ENCODE assay signal across 39 cellular contexts in genomic region chr2:46503686-46504085, GRCh38. TPM values are rescaled to one million over a fixed set of nuclear protein-coding genes. Genes with fewer than 3 reads are reported as not detected.
"Had no signal": no experiment of that assay in that cellular context is flagged by ENCODE, and none has a peak within 500 bp of the region (broad histone marks: within the 10 kb centered on the region; RNA-seq: fewer than 3 reads in every experiment).

No MANE protein-coding gene starts in this region.

- H3K4me3 Mint-ChIP-seq: activated B cell treated with CpG ODN at 0.5 μM for 24 hours; activated CD4-positive, alpha-beta memory T cell treated with anti-CD3 and anti-CD28 coated beads for 36 hours; activated CD4-positive, alpha-beta T cell treated with anti-CD3 and anti-CD28 coated beads, Interleukin-2, amount 10 ng/mL, durations not matched to agents 24 days and 14 days; activated CD8-positive, alpha-beta T cell treated with anti-CD3 and anti-CD28 coated beads for 36 hours; activated naive CD4-positive, alpha-beta T cell treated with anti-CD3 and anti-CD28 coated beads, Interleukin-2, amount 10 ng/mL, durations not matched to agents 7 days and 5 days; activated naive CD4-positive, alpha-beta T cell treated with anti-CD3 and anti-CD28 coated beads, Interleukin-2, amount 50 U/mL, for 24 hours; activated naive CD8-positive, alpha-beta T cell; activated naive CD8-positive, alpha-beta T cell treated with anti-CD3 and anti-CD28 coated beads, Interleukin-2, amount 10 ng/mL, durations not matched to agents 7 days and 5 days; activated naive CD8-positive, alpha-beta T cell treated with anti-CD3 and anti-CD28 coated beads, Interleukin-2, amount 50 U/mL, for 24 hours; activated T-cell treated with anti-CD3 and anti-CD28 coated beads, Interleukin-2, amount 50 U/mL, for 4 hours; activated T-cell treated with anti-CD3 and anti-CD28 coated beads, Interleukin-2, amount 50 U/mL, for 72 hours; activated T-helper 1 cell treated with anti-CD3 and anti-CD28 coated beads, Interleukin-12 subunit alpha, Interleukin-12 subunit beta, Interleukin-2, Interleukin-4 antibody, amounts not matched to agents 30 ng/mL and 10 ng/mL and 1 ng/mL, durations not matched to agents 14 hours and 24 hours and 36 hours; activated T-helper 17 cell treated with anti-CD3 and anti-CD28 coated beads, Interleukin-2, amount 50 U/mL, for 72 hours; brain; central memory CD8-positive, alpha-beta T cell; T-helper 1 cell treated with Interleukin-12 subunit alpha and Interleukin-12 subunit beta and Interleukin-4 antibody, amounts not matched to agents 30 μg/mL and 1 μg/mL, for 36 hours; T-helper 2 cell treated with Interferon-gamma antibody and Interleukin-4, amounts not matched to agents 5 μg/mL and 100 μg/mL, for 36 hours had no signal

- H3K27me3 Mint-ChIP-seq: activated B cell treated with CpG ODN at 0.5 μM for 24 hours; activated CD4-positive, alpha-beta memory T cell treated with anti-CD3 and anti-CD28 coated beads for 36 hours; activated naive CD8-positive, alpha-beta T cell; activated T-helper 17 cell treated with anti-CD3 and anti-CD28 coated beads, Interleukin-2, amount 50 U/mL, for 72 hours; central memory CD8-positive, alpha-beta T cell had no signal

- H3K27me3 ChIP-seq: ascending aorta had no signal

- H3K27ac ChIP-seq: ascending aorta, cardiac muscle cell, VCaP had no signal

- H3K36me3 Mint-ChIP-seq: activated CD4-positive, alpha-beta memory T cell treated with anti-CD3 and anti-CD28 coated beads for 36 hours; activated naive CD4-positive, alpha-beta T cell treated with anti-CD3 and anti-CD28 coated beads, Interleukin-2, amount 10 ng/mL, durations not matched to agents 7 days and 5 days; activated naive CD8-positive, alpha-beta T cell treated with anti-CD3 and anti-CD28 coated beads, Interleukin-2, amount 10 ng/mL, durations not matched to agents 7 days and 5 days; brain had no signal

- H3K9me3 Mint-ChIP-seq: activated B cell treated with CpG ODN at 0.5 μM for 24 hours; activated CD4-positive, alpha-beta memory T cell treated with anti-CD3 and anti-CD28 coated beads for 36 hours; activated CD4-positive, alpha-beta T cell treated with anti-CD3 and anti-CD28 coated beads, Interleukin-2, amount 10 ng/mL, durations not matched to agents 24 days and 14 days; activated CD8-positive, alpha-beta T cell treated with anti-CD3 and anti-CD28 coated beads for 36 hours; activated naive CD4-positive, alpha-beta T cell treated with anti-CD3 and anti-CD28 coated beads, Interleukin-2, amount 10 ng/mL, durations not matched to agents 7 days and 5 days; activated naive CD4-positive, alpha-beta T cell treated with anti-CD3 and anti-CD28 coated beads, Interleukin-2, amount 50 U/mL, for 24 hours; activated naive CD8-positive, alpha-beta T cell treated with anti-CD3 and anti-CD28 coated beads, Interleukin-2, amount 10 ng/mL, durations not matched to agents 7 days and 5 days; activated naive CD8-positive, alpha-beta T cell treated with anti-CD3 and anti-CD28 coated beads, Interleukin-2, amount 50 U/mL, for 24 hours; activated T-cell treated with anti-CD3 and anti-CD28 coated beads, Interleukin-2, amount 50 U/mL, for 4 hours; activated T-cell treated with anti-CD3 and anti-CD28 coated beads, Interleukin-2, amount 50 U/mL, for 72 hours; activated T-helper 1 cell treated with anti-CD3 and anti-CD28 coated beads, Interleukin-12 subunit alpha, Interleukin-12 subunit beta, Interleukin-2, Interleukin-4 antibody, amounts not matched to agents 30 ng/mL and 10 ng/mL and 1 ng/mL, durations not matched to agents 14 hours and 24 hours and 36 hours; activated T-helper 17 cell treated with anti-CD3 and anti-CD28 coated beads, Interleukin-2, amount 50 U/mL, for 72 hours; central memory CD8-positive, alpha-beta T cell; T-helper 1 cell treated with Interleukin-12 subunit alpha and Interleukin-12 subunit beta and Interleukin-4 antibody, amounts not matched to agents 30 μg/mL and 1 μg/mL, for 36 hours; T-helper 2 cell treated with Interferon-gamma antibody and Interleukin-4, amounts not matched to agents 5 μg/mL and 100 μg/mL, for 36 hours had no signal

- DNase-seq: activated B cell treated with CpG ODN at 0.5 μM for 24 hours; activated CD4-positive, alpha-beta memory T cell treated with anti-CD3 and anti-CD28 coated beads for 36 hours; activated CD4-positive, alpha-beta T cell treated with anti-CD3 and anti-CD28 coated beads for 4 hours; activated CD4-positive, alpha-beta T cell treated with anti-CD3 and anti-CD28 coated beads, Interleukin-2, amount 10 ng/mL, durations not matched to agents 24 days and 14 days; activated CD4-positive, alpha-beta T cell treated with anti-CD3 and anti-CD28 coated beads, Interleukin-2, amount 50 U/mL, for 1 hour; activated CD4-positive, alpha-beta T cell treated with anti-CD3 and anti-CD28 coated beads, Interleukin-2, amount 50 U/mL, for 4 hours; activated CD4-positive, CD25-positive, alpha-beta regulatory T cell treated with anti-CD3 and anti-CD28 coated beads, Interleukin-2, amount 50 U/mL, for 72 hours; activated CD8-positive, alpha-beta memory T cell treated with anti-CD3 and anti-CD28 coated beads, Interleukin-2, amount 50 U/mL, for 4 hours; activated CD8-positive, alpha-beta T cell treated with anti-CD3 and anti-CD28 coated beads for 36 hours; activated effector memory CD4-positive, alpha-beta T cell treated with anti-CD3 and anti-CD28 coated beads, Interleukin-2, amount 50 U/mL, for 16 hours; activated naive CD4-positive, alpha-beta T cell treated with anti-CD3 and anti-CD28 coated beads, Interleukin-2, amount 10 ng/mL, durations not matched to agents 7 days and 5 days; activated naive CD4-positive, alpha-beta T cell treated with Interleukin-2 at 50 U/mL for 16 hours; activated naive CD8-positive, alpha-beta T cell treated with anti-CD3 and anti-CD28 coated beads, Interleukin-2, amount 10 ng/mL, durations not matched to agents 7 days and 5 days; activated naive CD8-positive, alpha-beta T cell treated with anti-CD3 and anti-CD28 coated beads, Interleukin-2, amount 50 U/mL, for 24 hours; activated T-cell treated with anti-CD3 and anti-CD28 coated beads for 4 hours; activated T-cell treated with anti-CD3 and anti-CD28 coated beads, Interleukin-2, amount 50 U/mL, for 1 hour; activated T-cell treated with anti-CD3 and anti-CD28 coated beads, Interleukin-2, amount 50 U/mL, for 4 hours; activated T-cell treated with anti-CD3 and anti-CD28 coated beads, Interleukin-2, amount 50 U/mL, for 72 hours; amygdala; anterior cingulate cortex; caudate nucleus; SW 1271; T-helper 1 cell; T-helper 2 cell; T-helper 9 cell had no signal

- H3K4me3 ChIP-seq: ascending aorta, cardiac muscle cell had no signal

- H3K27ac Mint-ChIP-seq: activated B cell treated with CpG ODN at 0.5 μM for 24 hours; activated CD4-positive, alpha-beta memory T cell treated with anti-CD3 and anti-CD28 coated beads for 36 hours; activated CD4-positive, alpha-beta T cell treated with anti-CD3 and anti-CD28 coated beads, Interleukin-2, amount 10 ng/mL, durations not matched to agents 24 days and 14 days; activated CD8-positive, alpha-beta T cell treated with anti-CD3 and anti-CD28 coated beads for 36 hours; activated naive CD4-positive, alpha-beta T cell treated with anti-CD3 and anti-CD28 coated beads, Interleukin-2, amount 10 ng/mL, durations not matched to agents 7 days and 5 days; activated naive CD4-positive, alpha-beta T cell treated with anti-CD3 and anti-CD28 coated beads, Interleukin-2, amount 50 U/mL, for 24 hours; activated naive CD8-positive, alpha-beta T cell; activated naive CD8-positive, alpha-beta T cell treated with anti-CD3 and anti-CD28 coated beads, Interleukin-2, amount 10 ng/mL, durations not matched to agents 7 days and 5 days; activated naive CD8-positive, alpha-beta T cell treated with anti-CD3 and anti-CD28 coated beads, Interleukin-2, amount 50 U/mL, for 24 hours; activated T-cell treated with anti-CD3 and anti-CD28 coated beads, Interleukin-2, amount 50 U/mL, for 72 hours; activated T-helper 1 cell treated with anti-CD3 and anti-CD28 coated beads, Interleukin-12 subunit alpha, Interleukin-12 subunit beta, Interleukin-2, Interleukin-4 antibody, amounts not matched to agents 30 ng/mL and 10 ng/mL and 1 ng/mL, durations not matched to agents 14 hours and 24 hours and 36 hours; activated T-helper 17 cell treated with anti-CD3 and anti-CD28 coated beads, Interleukin-2, amount 50 U/mL, for 72 hours; brain; T-helper 1 cell treated with Interleukin-12 subunit alpha and Interleukin-12 subunit beta and Interleukin-4 antibody, amounts not matched to agents 30 μg/mL and 1 μg/mL, for 36 hours; T-helper 2 cell treated with Interferon-gamma antibody and Interleukin-4, amounts not matched to agents 5 μg/mL and 100 μg/mL, for 36 hours had no signal

- ATAC-seq: activated CD8-positive, alpha-beta T cell treated with anti-CD3 and anti-CD28 coated beads for 36 hours; activated naive CD8-positive, alpha-beta T cell treated with anti-CD3 and anti-CD28 coated beads, Interleukin-2, amount 50 U/mL, for 24 hours; activated T-cell treated with anti-CD3 and anti-CD28 coated beads, Interleukin-2, amount 50 U/mL, for 4 hours; activated T-cell treated with anti-CD3 and anti-CD28 coated beads, Interleukin-2, amount 50 U/mL, for 72 hours; activated T-helper 17 cell treated with anti-CD3 and anti-CD28 coated beads, Interleukin-2, amount 50 U/mL, for 72 hours had no signal

- H3K9me3 ChIP-seq: ascending aorta had no signal

- H3K36me3 ChIP-seq: ascending aorta, cardiac muscle cell had no signal

RNA-seq across cellular contexts. Expression of gene TMEM247, which starts 24.3 kb away (rescaled TPM):
- total RNA-seq: activated B cell treated with CpG ODN at 0.5 μM for 24 hours; activated CD4-positive, alpha-beta memory T cell treated with anti-CD3 and anti-CD28 coated beads for 36 hours; activated CD4-positive, alpha-beta T cell treated with anti-CD3 and anti-CD28 coated beads, Interleukin-2, amount 10 ng/mL, durations not matched to agents 24 days and 14 days; activated CD8-positive, alpha-beta memory T cell treated with anti-CD3 and anti-CD28 coated beads for 36 hours; activated CD8-positive, alpha-beta T cell treated with anti-CD3 and anti-CD28 coated beads for 36 hours; activated naive CD8-positive, alpha-beta T cell treated with anti-CD3 and anti-CD28 coated beads, Interleukin-2, amount 10 ng/mL, durations not matched to agents 7 days and 5 days; activated T-cell treated with anti-CD3 and anti-CD28 coated beads, Interleukin-2, amount 50 U/mL, for 4 hours; activated T-cell treated with anti-CD3 and anti-CD28 coated beads, Interleukin-2, amount 50 U/mL, for 72 hours; activated T-helper 1 cell treated with anti-CD3 and anti-CD28 coated beads, Interleukin-12 subunit alpha, Interleukin-12 subunit beta, Interleukin-2, Interleukin-4 antibody, amounts not matched to agents 30 ng/mL and 10 ng/mL and 1 ng/mL, durations not matched to agents 14 hours and 24 hours and 36 hours; activated T-helper 17 cell treated with anti-CD3 and anti-CD28 coated beads, Interleukin-2, amount 50 U/mL, for 72 hours; ascending aorta; bronchial epithelial cell; cardiac muscle cell had no signal
- polyA plus RNA-seq: adipose tissue, cardiac muscle cell had no signal
